ENCODE assay signal across 1 cellular context in genomic region chr12:115194857-115195256, GRCh38.
TF ChIP-seq lines count a peak whose summit lies in the region.

No MANE protein-coding gene starts in this region.

TF ChIP-seq in GM23338, 12 proteins besides CTCF, POLR2A, EP300 and RAD21 (continued from another document):
- TF ChIP-seq, protein P1, sequence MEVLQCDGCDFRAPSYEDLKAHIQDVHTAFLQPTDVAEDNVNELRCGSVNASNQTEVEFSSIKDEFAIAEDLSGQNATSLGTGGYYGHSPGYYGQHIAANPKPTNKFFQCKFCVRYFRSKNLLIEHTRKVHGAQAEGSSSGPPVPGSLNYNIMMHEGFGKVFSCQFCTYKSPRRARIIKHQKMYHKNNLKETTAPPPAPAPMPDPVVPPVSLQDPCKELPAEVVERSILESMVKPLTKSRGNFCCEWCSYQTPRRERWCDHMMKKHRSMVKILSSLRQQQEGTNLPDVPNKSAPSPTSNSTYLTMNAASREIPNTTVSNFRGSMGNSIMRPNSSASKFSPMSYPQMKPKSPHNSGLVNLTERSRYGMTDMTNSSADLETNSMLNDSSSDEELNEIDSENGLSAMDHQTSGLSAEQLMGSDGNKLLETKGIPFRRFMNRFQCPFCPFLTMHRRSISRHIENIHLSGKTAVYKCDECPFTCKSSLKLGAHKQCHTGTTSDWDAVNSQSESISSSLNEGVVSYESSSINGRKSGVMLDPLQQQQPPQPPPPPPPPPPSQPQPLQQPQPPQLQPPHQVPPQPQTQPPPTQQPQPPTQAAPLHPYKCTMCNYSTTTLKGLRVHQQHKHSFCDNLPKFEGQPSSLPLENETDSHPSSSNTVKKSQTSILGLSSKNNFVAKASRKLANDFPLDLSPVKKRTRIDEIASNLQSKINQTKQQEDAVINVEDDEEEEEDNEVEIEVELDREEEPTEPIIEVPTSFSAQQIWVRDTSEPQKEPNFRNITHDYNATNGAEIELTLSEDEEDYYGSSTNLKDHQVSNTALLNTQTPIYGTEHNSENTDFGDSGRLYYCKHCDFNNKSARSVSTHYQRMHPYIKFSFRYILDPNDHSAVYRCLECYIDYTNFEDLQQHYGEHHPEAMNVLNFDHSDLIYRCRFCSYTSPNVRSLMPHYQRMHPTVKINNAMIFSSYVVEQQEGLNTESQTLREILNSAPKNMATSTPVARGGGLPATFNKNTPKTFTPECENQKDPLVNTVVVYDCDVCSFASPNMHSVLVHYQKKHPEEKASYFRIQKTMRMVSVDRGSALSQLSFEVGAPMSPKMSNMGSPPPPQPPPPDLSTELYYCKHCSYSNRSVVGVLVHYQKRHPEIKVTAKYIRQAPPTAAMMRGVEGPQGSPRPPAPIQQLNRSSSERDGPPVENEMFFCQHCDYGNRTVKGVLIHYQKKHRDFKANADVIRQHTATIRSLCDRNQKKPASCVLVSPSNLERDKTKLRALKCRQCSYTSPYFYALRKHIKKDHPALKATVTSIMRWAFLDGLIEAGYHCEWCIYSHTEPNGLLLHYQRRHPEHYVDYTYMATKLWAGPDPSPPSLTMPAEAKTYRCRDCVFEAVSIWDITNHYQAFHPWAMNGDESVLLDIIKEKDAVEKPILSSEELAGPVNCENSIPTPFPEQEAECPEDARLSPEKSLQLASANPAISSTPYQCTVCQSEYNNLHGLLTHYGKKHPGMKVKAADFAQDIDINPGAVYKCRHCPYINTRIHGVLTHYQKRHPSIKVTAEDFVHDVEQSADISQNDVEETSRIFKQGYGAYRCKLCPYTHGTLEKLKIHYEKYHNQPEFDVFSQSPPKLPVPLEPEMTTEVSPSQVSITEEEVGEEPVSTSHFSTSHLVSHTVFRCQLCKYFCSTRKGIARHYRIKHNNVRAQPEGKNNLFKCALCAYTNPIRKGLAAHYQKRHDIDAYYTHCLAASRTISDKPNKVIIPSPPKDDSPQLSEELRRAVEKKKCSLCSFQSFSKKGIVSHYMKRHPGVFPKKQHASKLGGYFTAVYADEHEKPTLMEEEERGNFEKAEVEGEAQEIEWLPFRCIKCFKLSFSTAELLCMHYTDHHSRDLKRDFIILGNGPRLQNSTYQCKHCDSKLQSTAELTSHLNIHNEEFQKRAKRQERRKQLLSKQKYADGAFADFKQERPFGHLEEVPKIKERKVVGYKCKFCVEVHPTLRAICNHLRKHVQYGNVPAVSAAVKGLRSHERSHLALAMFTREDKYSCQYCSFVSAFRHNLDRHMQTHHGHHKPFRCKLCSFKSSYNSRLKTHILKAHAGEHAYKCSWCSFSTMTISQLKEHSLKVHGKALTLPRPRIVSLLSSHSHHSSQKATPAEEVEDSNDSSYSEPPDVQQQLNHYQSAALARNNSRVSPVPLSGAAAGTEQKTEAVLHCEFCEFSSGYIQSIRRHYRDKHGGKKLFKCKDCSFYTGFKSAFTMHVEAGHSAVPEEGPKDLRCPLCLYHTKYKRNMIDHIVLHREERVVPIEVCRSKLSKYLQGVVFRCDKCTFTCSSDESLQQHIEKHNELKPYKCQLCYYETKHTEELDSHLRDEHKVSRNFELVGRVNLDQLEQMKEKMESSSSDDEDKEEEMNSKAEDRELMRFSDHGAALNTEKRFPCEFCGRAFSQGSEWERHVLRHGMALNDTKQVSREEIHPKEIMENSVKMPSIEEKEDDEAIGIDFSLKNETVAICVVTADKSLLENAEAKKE (CRISPR knock-in tag; IDR thresholded peaks at IDR 0.05) = no peak
- TF ChIP-seq CREB1 (CRISPR knock-in tag; IDR thresholded peaks at IDR 0.05; ENCODE audit: low read depth) (no peak), ZNF331 (CRISPR knock-in tag; IDR thresholded peaks at IDR 0.05; ENCODE audit: low read depth) (no peak), EZH2phosphoT487 (IDR thresholded peaks at IDR 0.05; ENCODE audit: unreplicated experiment) (no peak), EZH2 (IDR thresholded peaks at IDR 0.05; ENCODE audit: low read depth, unreplicated experiment) (no peak), JUNB (IDR thresholded peaks at IDR 0.05; ENCODE audit: unreplicated experiment) (no peak), POLR2AphosphoS5 (IDR thresholded peaks at IDR 0.05; ENCODE audit: low read depth) (no peak)
- TF ChIP-seq, protein P2, sequence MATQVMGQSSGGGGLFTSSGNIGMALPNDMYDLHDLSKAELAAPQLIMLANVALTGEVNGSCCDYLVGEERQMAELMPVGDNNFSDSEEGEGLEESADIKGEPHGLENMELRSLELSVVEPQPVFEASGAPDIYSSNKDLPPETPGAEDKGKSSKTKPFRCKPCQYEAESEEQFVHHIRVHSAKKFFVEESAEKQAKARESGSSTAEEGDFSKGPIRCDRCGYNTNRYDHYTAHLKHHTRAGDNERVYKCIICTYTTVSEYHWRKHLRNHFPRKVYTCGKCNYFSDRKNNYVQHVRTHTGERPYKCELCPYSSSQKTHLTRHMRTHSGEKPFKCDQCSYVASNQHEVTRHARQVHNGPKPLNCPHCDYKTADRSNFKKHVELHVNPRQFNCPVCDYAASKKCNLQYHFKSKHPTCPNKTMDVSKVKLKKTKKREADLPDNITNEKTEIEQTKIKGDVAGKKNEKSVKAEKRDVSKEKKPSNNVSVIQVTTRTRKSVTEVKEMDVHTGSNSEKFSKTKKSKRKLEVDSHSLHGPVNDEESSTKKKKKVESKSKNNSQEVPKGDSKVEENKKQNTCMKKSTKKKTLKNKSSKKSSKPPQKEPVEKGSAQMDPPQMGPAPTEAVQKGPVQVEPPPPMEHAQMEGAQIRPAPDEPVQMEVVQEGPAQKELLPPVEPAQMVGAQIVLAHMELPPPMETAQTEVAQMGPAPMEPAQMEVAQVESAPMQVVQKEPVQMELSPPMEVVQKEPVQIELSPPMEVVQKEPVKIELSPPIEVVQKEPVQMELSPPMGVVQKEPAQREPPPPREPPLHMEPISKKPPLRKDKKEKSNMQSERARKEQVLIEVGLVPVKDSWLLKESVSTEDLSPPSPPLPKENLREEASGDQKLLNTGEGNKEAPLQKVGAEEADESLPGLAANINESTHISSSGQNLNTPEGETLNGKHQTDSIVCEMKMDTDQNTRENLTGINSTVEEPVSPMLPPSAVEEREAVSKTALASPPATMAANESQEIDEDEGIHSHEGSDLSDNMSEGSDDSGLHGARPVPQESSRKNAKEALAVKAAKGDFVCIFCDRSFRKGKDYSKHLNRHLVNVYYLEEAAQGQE (IDR thresholded peaks at IDR 0.05; ENCODE audit: unreplicated experiment) = no peak
